ENCODE assay signal across 8 cellular contexts in genomic region chr11:46617451-46618314, GRCh38. TPM values are rescaled to one million over a fixed set of nuclear protein-coding genes. Genes with fewer than 3 reads are reported as not detected.
A peak's percentile ranks its signal among the peaks of the same experiment; 100 is the strongest.
DNase-seq lines count a peak whose midpoint lies in the region; ATAC-seq and TF ChIP-seq lines count a peak whose summit lies in the region.

Gene ATG13, plus strand, starts transcription at chr11:46617553. Its CDS starts 26,739 bp downstream, at chr11:46644292.

- peak within 1 kb of the TSS; percentile 92 for H3K4me3 ChIP-seq in RWPE2 (ENCODE audit: severe bottlenecking)
- H3K4me3 ChIP-seq in fibroblast of villous mesenchyme (ENCODE audit: low read depth, low read length) = peak within 1 kb of the TSS; percentile 100
- H3K4me3 ChIP-seq in neural progenitor cell = peak within 1 kb of the TSS; percentile 92
- peak within 1 kb of the TSS; percentile 94 to 99 for H3K4me3 ChIP-seq in stomach smooth muscle (ENCODE audit: low read length in 2 of 2)

- no peak; the same call in none of the 2 replicates for TF ChIP-seq EP300 in Ishikawa (IDR thresholded peaks at IDR 0.05; ENCODE audit: borderline replicate concordance)

- peaks cover 4% of the 10 kb centered on the region for H3K36me3 Mint-ChIP-seq in neural progenitor cell

- H3K9me3 ChIP-seq in RWPE2 (ENCODE audit: severe bottlenecking) = no peaks in the 10 kb centered on the region
- no peaks in the 10 kb centered on the region for H3K9me3 ChIP-seq in neural progenitor cell (ENCODE audit: low read depth)
- no peaks in the 10 kb centered on the region for H3K9me3 ChIP-seq in stomach smooth muscle (ENCODE audit: control insufficient read depth in 2 of 2, low read length in 2 of 2)

- H3K9ac ChIP-seq in neural progenitor cell = peak within 1 kb of the TSS; percentile 99
- peak within 1 kb of the TSS; percentile 80 to 97 for H3K9ac ChIP-seq in stomach smooth muscle (ENCODE audit: low read length in 2 of 2)

- peak; percentile 51 for ATAC-seq in GM21576 (IDR thresholded peaks at IDR 0.05; ENCODE audit: unreplicated experiment)
- ATAC-seq in RWPE2 (ENCODE audit: low read depth) = peak; percentile 66

- no peaks in the 10 kb centered on the region for H3K9me3 Mint-ChIP-seq in neural progenitor cell

- no peaks in the 10 kb centered on the region for H4K20me1 ChIP-seq in neural progenitor cell (ENCODE audit: low read depth)

- H3K4me2 ChIP-seq in neural progenitor cell = peak within 1 kb of the TSS; percentile 88

- peak within 1 kb of the TSS; percentile 94 for H2AFZ ChIP-seq in neural progenitor cell (replicated peaks)

- H3K4me1 Mint-ChIP-seq in neural progenitor cell = peaks cover 26% of the 10 kb centered on the region

- peaks cover 54% of the 10 kb centered on the region for H3K79me2 ChIP-seq in neural progenitor cell (ENCODE audit: low read depth)

- H3K27me3 Mint-ChIP-seq in neural progenitor cell (ENCODE audit: insufficient read depth, low read depth) = peaks cover 5% of the 10 kb centered on the region

- peaks cover 13% of the 10 kb centered on the region for H3F3A ChIP-seq in neural progenitor cell (ENCODE audit: low read depth)

- H3K27ac Mint-ChIP-seq in neural progenitor cell = peak within 1 kb of the TSS; percentile 100

- peak within 1 kb of the TSS; percentile 98 for H3K4me3 Mint-ChIP-seq in neural progenitor cell

- H3K27ac ChIP-seq in RWPE2 (ENCODE audit: poor library complexity, severe bottlenecking) (peak within 1 kb of the TSS; percentile 63), neural progenitor cell (peak within 1 kb of the TSS; percentile 98), stomach smooth muscle (ENCODE audit: low read length) (peak within 1 kb of the TSS; percentile 94)

- peaks cover 23% of the 10 kb centered on the region for H3K36me3 ChIP-seq in RWPE2 (ENCODE audit: low read depth)
- H3K36me3 ChIP-seq in neural progenitor cell = no peaks in the 10 kb centered on the region
- peaks cover 0 to 7% of the 10 kb centered on the region in 2 donors for H3K36me3 ChIP-seq in stomach smooth muscle (ENCODE audit: control insufficient read depth in 2 of 2, insufficient read depth in 2 of 2, low read length in 2 of 2)

- TF ChIP-seq CTCF in RWPE2 (IDR thresholded peaks at IDR 0.05; ENCODE audit: poor library complexity, severe bottlenecking) (peak; percentile 84), fibroblast of villous mesenchyme (IDR thresholded peaks at IDR 0.05; ENCODE audit: insufficient read depth, low read depth, low read length) (peak; percentile 90), neural progenitor cell (IDR thresholded peaks at IDR 0.05) (peak; percentile 76)

- peaks cover 10% of the 10 kb centered on the region for H3K4me1 ChIP-seq in RWPE2 (ENCODE audit: insufficient read depth, poor library complexity, severe bottlenecking)
- peaks cover 11% of the 10 kb centered on the region for H3K4me1 ChIP-seq in neural progenitor cell
- H3K4me1 ChIP-seq in stomach smooth muscle (ENCODE audit: control insufficient read depth, insufficient read depth, low read length) = peaks cover 25% of the 10 kb centered on the region

- DNase-seq in DMS79 treated with DMSO at 0.1 percent for 48 hours (lab: John Stamatoyannopoulos, UW) = peak; percentile 32
- DNase-seq in RWPE2 (ENCODE audit: low spot score) = peak; percentile 68
- peak; percentile 95 for DNase-seq in activated effector memory CD4-positive, alpha-beta T cell treated with anti-CD3 and anti-CD28 coated beads, Interleukin-2, amount 50 U/mL, for 16 hours
- DNase-seq in fibroblast of villous mesenchyme (ENCODE audit: low read depth) = peak; percentile 84
- peak; percentile 87 for DNase-seq in neural progenitor cell (ENCODE audit: low spot score)

- TF ChIP-seq RAD21 in Ishikawa (IDR thresholded peaks at IDR 0.05; ENCODE audit: low read depth) = 0 out of 2 replicates have a peak, but pooled peaks have one; percentile 19

- H3K27me3 ChIP-seq in RWPE2 (ENCODE audit: insufficient read depth, poor library complexity, severe bottlenecking) (no peaks in the 10 kb centered on the region), neural progenitor cell (no peaks in the 10 kb centered on the region), stomach smooth muscle (ENCODE audit: control insufficient read depth in 1 of 2, insufficient read depth in 2 of 2, low read length in 2 of 2) (no peaks in the 10 kb centered on the region)

TF ChIP-seq in Ishikawa, 13 proteins besides CTCF, POLR2A, EP300 and RAD21:
- TF ChIP-seq EGR1 (IDR thresholded peaks at IDR 0.05) (no peak), YY1 (IDR thresholded peaks at IDR 0.05; ENCODE audit: low read depth) (peak; percentile 91), REST (IDR thresholded peaks at IDR 0.05; ENCODE audit: low read depth) (no peak), TAF1 (IDR thresholded peaks at IDR 0.05; ENCODE audit: low read depth) (peak; percentile 48; the same call in 1 of the 2 replicates)

RNA-seq across cellular contexts. Expression of gene ATG13, which starts in this region (rescaled TPM):
- total RNA-seq in fibroblast of villous mesenchyme (45.4 and 49.7 TPM in 2 replicates), neural progenitor cell (ENCODE audit: low replicate concordance) (75.4 and 88.5 TPM in 2 replicates)

Comparison
In these comparisons a context has a peak if more than half of its experiments do, and no peak if none do; other contexts are left out.
1. Peak in every context shown above with its lines: DNase-seq, ATAC-seq, H3K4me3 ChIP-seq and H3K27ac ChIP-seq.
2. DNase-seq: peak in every context shown above with its lines; median percentile 95 in activated effector memory CD4-positive, alpha-beta T cell treated with anti-CD3 and anti-CD28 coated beads, Interleukin-2, amount 50 U/mL, for 16 hours; 87 in neural progenitor cell; 84 in fibroblast of villous mesenchyme; 68 in RWPE2; 32 in DMS79 treated with DMSO at 0.1 percent for 48 hours.